16 cellular contexts compared by ENCODE assay signal in the genomic region with DNA sequence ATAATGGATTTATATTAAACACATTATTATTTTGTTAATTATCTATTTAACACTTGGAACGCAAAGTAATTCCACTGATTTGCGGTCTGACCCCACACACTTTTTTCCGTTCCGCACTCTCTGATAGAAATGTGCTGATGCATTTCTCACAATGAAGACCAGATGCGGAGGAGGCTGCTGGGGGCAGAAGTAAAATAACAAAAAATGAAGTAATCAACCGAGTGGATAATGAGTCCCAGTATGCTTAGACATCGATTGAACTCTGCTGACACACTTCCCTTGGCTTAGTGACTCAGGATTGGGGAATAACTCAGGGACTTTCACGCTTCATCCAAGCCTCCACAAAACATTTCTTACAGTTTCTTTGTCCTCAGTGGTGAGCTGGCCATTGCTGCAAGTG.
DNase-seq lines count a peak whose midpoint lies in the region; ATAC-seq and TF ChIP-seq lines count a peak whose summit lies in the region.
"Had no signal": no experiment of that assay in that cellular context is flagged by ENCODE, and none has a peak within 500 bp of the region (broad histone marks: within the 10 kb centered on the region; RNA-seq: fewer than 3 reads in every experiment).

No MANE protein-coding gene starts in this region.

- H3K36me3 ChIP-seq in gastrocnemius medialis (no peaks in the 10 kb centered on the region), tibial artery (no peaks in the 10 kb centered on the region)
- H3K36me3 ChIP-seq: right atrium auricular region had no signal

- no peaks in the 10 kb centered on the region for H3K36me3 Mint-ChIP-seq in activated naive CD8-positive, alpha-beta T cell treated with anti-CD3 and anti-CD28 coated beads for 36 hours

- no peaks in the 10 kb centered on the region for H3K4me1 ChIP-seq in gastrocnemius medialis
- H3K4me1 ChIP-seq in tibial artery: no peaks in the 10 kb centered on the region
- H3K4me1 ChIP-seq: Caco-2, right atrium auricular region had no signal

- H3K9me3 Mint-ChIP-seq in activated naive CD8-positive, alpha-beta T cell treated with anti-CD3 and anti-CD28 coated beads for 36 hours: peaks cover 9% of the 10 kb centered on the region

- no peaks in the 10 kb centered on the region for H3K4me1 Mint-ChIP-seq in activated naive CD8-positive, alpha-beta T cell treated with anti-CD3 and anti-CD28 coated beads for 36 hours
- H3K4me1 Mint-ChIP-seq: activated naive CD8-positive, alpha-beta T cell treated with anti-CD3 and anti-CD28 coated beads, Interleukin-2, amount 50 U/mL, for 24 hours; naive thymus-derived CD8-positive, alpha-beta T cell; stimulated activated naive CD8-positive, alpha-beta T cell treated with anti-CD3 and anti-CD28 coated beads, Interleukin-15, amount 100 ng/mL, for 72 hours had no signal

- no peak for TF ChIP-seq POLR2A in gastrocnemius medialis (IDR thresholded peaks at IDR 0.05)

- H3K27me3 Mint-ChIP-seq in activated naive CD8-positive, alpha-beta T cell treated with anti-CD3 and anti-CD28 coated beads for 36 hours: peaks cover 4% of the 10 kb centered on the region

- no peak overlapping the region for H3K27ac ChIP-seq in gastrocnemius medialis
- H3K27ac ChIP-seq in tibial artery: no peak overlapping the region
- H3K27ac ChIP-seq: hepatocyte, right atrium auricular region had no signal

- no peaks in the 10 kb centered on the region for H3K9me3 ChIP-seq in gastrocnemius medialis
- peaks cover 0 to 9% (median 0%) of the 10 kb centered on the region in 3 donors for H3K9me3 ChIP-seq in tibial artery

- H3K27ac Mint-ChIP-seq in activated naive CD8-positive, alpha-beta T cell treated with anti-CD3 and anti-CD28 coated beads for 36 hours: no peak overlapping the region
- H3K27ac Mint-ChIP-seq: activated naive CD8-positive, alpha-beta T cell treated with anti-CD3 and anti-CD28 coated beads, Interleukin-2, amount 50 U/mL, for 24 hours; naive thymus-derived CD8-positive, alpha-beta T cell; stimulated activated naive CD8-positive, alpha-beta T cell treated with anti-CD3 and anti-CD28 coated beads, Interleukin-15, amount 100 ng/mL, for 72 hours had no signal

- no peak for TF ChIP-seq CTCF in epithelial cell of proximal tubule (conservative IDR thresholded peaks at IDR 0.05; ENCODE audit: low read depth, low read length)
- no peak for TF ChIP-seq CTCF in gastrocnemius medialis (IDR thresholded peaks at IDR 0.05 in 4 of 5, conservative IDR thresholded peaks at IDR 0.05 in 1 of 5)
- TF ChIP-seq CTCF in tibial artery (IDR thresholded peaks at IDR 0.05): no peak

- no peak overlapping the region for H3K4me3 Mint-ChIP-seq in activated naive CD8-positive, alpha-beta T cell treated with anti-CD3 and anti-CD28 coated beads for 36 hours
- H3K4me3 Mint-ChIP-seq: activated naive CD8-positive, alpha-beta T cell treated with anti-CD3 and anti-CD28 coated beads, Interleukin-2, amount 50 U/mL, for 24 hours; naive thymus-derived CD8-positive, alpha-beta T cell; stimulated activated naive CD8-positive, alpha-beta T cell treated with anti-CD3 and anti-CD28 coated beads, Interleukin-15, amount 100 ng/mL, for 72 hours had no signal

- peak; percentile 66 to 74 for ATAC-seq in gastrocnemius medialis
- ATAC-seq: activated naive CD8-positive, alpha-beta T cell treated with anti-CD3 and anti-CD28 coated beads, Interleukin-2, amount 50 U/mL, for 24 hours; naive thymus-derived CD8-positive, alpha-beta T cell; stimulated activated naive CD8-positive, alpha-beta T cell treated with anti-CD3 and anti-CD28 coated beads, Interleukin-15, amount 100 ng/mL, for 72 hours had no signal

- intact Hi-C loops in gastrocnemius medialis (cut with DNase I; ENCODE audit: low total_unique reads): no loop called here
- intact Hi-C loops in tibial artery (cut with DNase I; ENCODE audit: low total_unique reads): no loop called here

- H3K27me3 ChIP-seq in gastrocnemius medialis (no peaks in the 10 kb centered on the region), tibial artery (no peaks in the 10 kb centered on the region)
- H3K27me3 ChIP-seq: hepatocyte, right atrium auricular region had no signal

- DNase-seq in GM03348 (ENCODE audit: low spot score) (peak; percentile 83), epithelial cell of proximal tubule (ENCODE audit: low read depth) (peak; percentile 71), gastrocnemius medialis (peak in 1 of 2 donors; percentile 13), NCI-H2107 (lab: John Stamatoyannopoulos, UW) (no peak), tibial artery (no peak), SW480 (ENCODE audit: low spot score) (no peak)
- no peak for DNase-seq in activated naive CD8-positive, alpha-beta T cell treated with anti-CD3 and anti-CD28 coated beads for 36 hours
- DNase-seq: activated naive CD8-positive, alpha-beta T cell treated with anti-CD3 and anti-CD28 coated beads, Interleukin-2, amount 50 U/mL, for 24 hours; Caco-2; naive thymus-derived CD8-positive, alpha-beta T cell; NCI-H1092 treated with DMSO at 0.1 percent for 48 hours; NCI-H2171 treated with DMSO at 0.1 percent for 48 hours; stimulated activated naive CD8-positive, alpha-beta T cell treated with anti-CD3 and anti-CD28 coated beads, Interleukin-15, amount 100 ng/mL, for 72 hours had no signal

- no peak overlapping the region for H3K4me3 ChIP-seq in epithelial cell of proximal tubule (ENCODE audit: low read depth, low read length)
- H3K4me3 ChIP-seq in gastrocnemius medialis: no peak overlapping the region
- H3K4me3 ChIP-seq in tibial artery: no peak overlapping the region
- H3K4me3 ChIP-seq: hepatocyte, right atrium auricular region had no signal

- in situ Hi-C loops in gastrocnemius medialis (cut with MboI; ENCODE audit: low sequenced_read_pairs in 4 of 4): no loop called here

TF ChIP-seq in PFSK-1, 5 proteins besides CTCF, POLR2A, EP300 and RAD21:
- no peak for TF ChIP-seq TAF1 (IDR thresholded peaks at IDR 0.05; ENCODE audit: borderline replicate concordance, insufficient read depth, low read length)
- no peak for TF ChIP-seq FOXP2 (optimal IDR thresholded peaks at IDR 0.05; ENCODE audit: borderline replicate concordance, extremely low read depth, extremely low read length, insufficient read depth)
- TF ChIP-seq SIN3A (IDR thresholded peaks at IDR 0.05; ENCODE audit: borderline replicate concordance, insufficient read depth, low read length): 0 out of 2 replicates have a peak, but pooled peaks have one; percentile 37
- TF ChIP-seq, protein P1, sequence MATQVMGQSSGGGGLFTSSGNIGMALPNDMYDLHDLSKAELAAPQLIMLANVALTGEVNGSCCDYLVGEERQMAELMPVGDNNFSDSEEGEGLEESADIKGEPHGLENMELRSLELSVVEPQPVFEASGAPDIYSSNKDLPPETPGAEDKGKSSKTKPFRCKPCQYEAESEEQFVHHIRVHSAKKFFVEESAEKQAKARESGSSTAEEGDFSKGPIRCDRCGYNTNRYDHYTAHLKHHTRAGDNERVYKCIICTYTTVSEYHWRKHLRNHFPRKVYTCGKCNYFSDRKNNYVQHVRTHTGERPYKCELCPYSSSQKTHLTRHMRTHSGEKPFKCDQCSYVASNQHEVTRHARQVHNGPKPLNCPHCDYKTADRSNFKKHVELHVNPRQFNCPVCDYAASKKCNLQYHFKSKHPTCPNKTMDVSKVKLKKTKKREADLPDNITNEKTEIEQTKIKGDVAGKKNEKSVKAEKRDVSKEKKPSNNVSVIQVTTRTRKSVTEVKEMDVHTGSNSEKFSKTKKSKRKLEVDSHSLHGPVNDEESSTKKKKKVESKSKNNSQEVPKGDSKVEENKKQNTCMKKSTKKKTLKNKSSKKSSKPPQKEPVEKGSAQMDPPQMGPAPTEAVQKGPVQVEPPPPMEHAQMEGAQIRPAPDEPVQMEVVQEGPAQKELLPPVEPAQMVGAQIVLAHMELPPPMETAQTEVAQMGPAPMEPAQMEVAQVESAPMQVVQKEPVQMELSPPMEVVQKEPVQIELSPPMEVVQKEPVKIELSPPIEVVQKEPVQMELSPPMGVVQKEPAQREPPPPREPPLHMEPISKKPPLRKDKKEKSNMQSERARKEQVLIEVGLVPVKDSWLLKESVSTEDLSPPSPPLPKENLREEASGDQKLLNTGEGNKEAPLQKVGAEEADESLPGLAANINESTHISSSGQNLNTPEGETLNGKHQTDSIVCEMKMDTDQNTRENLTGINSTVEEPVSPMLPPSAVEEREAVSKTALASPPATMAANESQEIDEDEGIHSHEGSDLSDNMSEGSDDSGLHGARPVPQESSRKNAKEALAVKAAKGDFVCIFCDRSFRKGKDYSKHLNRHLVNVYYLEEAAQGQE (IDR thresholded peaks at IDR 0.05; ENCODE audit: insufficient read depth in 1 of 2, low read depth in 2 of 2, low read length in 2 of 2): peak in 1 of 2 experiments; percentile 67; a peak in 2 of 4 replicates
- 0 out of 2 replicates have a peak, but pooled peaks have one; percentile 38 for TF ChIP-seq POLR2AphosphoS5 (IDR thresholded peaks at IDR 0.05; ENCODE audit: low read depth, low read length)

Comparison
In these comparisons a context has a peak if more than half of its experiments do, and no peak if none do; other contexts are left out.
1. DNase-seq: peak in GM03348 (single experiment) and epithelial cell of proximal tubule (single experiment); none in NCI-H2107 (single experiment), tibial artery (0 of 2), activated naive CD8-positive, alpha-beta T cell treated with anti-CD3 and anti-CD28 coated beads for 36 hours (single experiment) and SW480 (single experiment).